In genomic region chr1:63103682-63104081, GRCh38 we compare ENCODE assay signal across 20 cellular contexts.
"Had no signal": no experiment of that assay in that cellular context is flagged by ENCODE, and none has a peak within 500 bp of the region (broad histone marks: within the 10 kb centered on the region; RNA-seq: fewer than 3 reads in every experiment).

No MANE protein-coding gene starts in this region.

- H3K27me3 ChIP-seq: pancreas, transverse colon, upper lobe of right lung, uterus had no signal

- ATAC-seq: left ventricle myocardium superior; lower lobe of right lung; natural killer cell; pancreas; right lobe of liver; stimulated activated naive B cell treated with anti-CD40 and anti-IgM and Interleukin-4, amounts not matched to agents 10 μg/mL and 1 μg/mL and 100 μg/mL, for 72 hours; stimulated activated naive CD8-positive, alpha-beta T cell treated with anti-CD3 and anti-CD28 coated beads, Interleukin-15, amount 100 ng/mL, for 72 hours; upper lobe of right lung had no signal

- H3K4me1 Mint-ChIP-seq: natural killer cell; stimulated activated naive B cell treated with anti-CD40 and anti-IgM and Interleukin-4, amounts not matched to agents 10 μg/mL and 1 μg/mL and 100 μg/mL, for 72 hours; stimulated activated naive CD8-positive, alpha-beta T cell treated with anti-CD3 and anti-CD28 coated beads, Interleukin-15, amount 100 ng/mL, for 72 hours had no signal

- H3K27ac Mint-ChIP-seq: natural killer cell; progenitor cell of endocrine pancreas; stimulated activated naive B cell treated with anti-CD40 and anti-IgM and Interleukin-4, amounts not matched to agents 10 μg/mL and 1 μg/mL and 100 μg/mL, for 72 hours; stimulated activated naive CD8-positive, alpha-beta T cell treated with anti-CD3 and anti-CD28 coated beads, Interleukin-15, amount 100 ng/mL, for 72 hours had no signal

- H3K27ac ChIP-seq: coronary artery, lower lobe of right lung, neutrophil, pancreas, right lobe of liver, suprapubic skin, transverse colon, upper lobe of right lung, uterus had no signal

- H3K9me3 ChIP-seq: lower lobe of right lung, neutrophil, pancreas, right lobe of liver, suprapubic skin, transverse colon, upper lobe of right lung, uterus had no signal

- H3K4me3 ChIP-seq: coronary artery, lower lobe of right lung, pancreas, right lobe of liver, suprapubic skin, transverse colon, upper lobe of right lung, uterus had no signal

- H3K4me1 ChIP-seq: lower lobe of right lung, pancreas, right lobe of liver, suprapubic skin, transverse colon, upper lobe of right lung, uterus had no signal

- H3K9me3 Mint-ChIP-seq: natural killer cell; stimulated activated naive B cell treated with anti-CD40 and anti-IgM and Interleukin-4, amounts not matched to agents 10 μg/mL and 1 μg/mL and 100 μg/mL, for 72 hours; stimulated activated naive CD8-positive, alpha-beta T cell treated with anti-CD3 and anti-CD28 coated beads, Interleukin-15, amount 100 ng/mL, for 72 hours had no signal

- H3K36me3 Mint-ChIP-seq: natural killer cell; stimulated activated naive B cell treated with anti-CD40 and anti-IgM and Interleukin-4, amounts not matched to agents 10 μg/mL and 1 μg/mL and 100 μg/mL, for 72 hours had no signal

- H3K36me3 ChIP-seq: lower lobe of right lung, neutrophil, pancreas, right lobe of liver, suprapubic skin, transverse colon, upper lobe of right lung, uterus had no signal

- H3K4me3 Mint-ChIP-seq: natural killer cell; stimulated activated naive B cell treated with anti-CD40 and anti-IgM and Interleukin-4, amounts not matched to agents 10 μg/mL and 1 μg/mL and 100 μg/mL, for 72 hours; stimulated activated naive CD8-positive, alpha-beta T cell treated with anti-CD3 and anti-CD28 coated beads, Interleukin-15, amount 100 ng/mL, for 72 hours had no signal

- DNase-seq: dermis blood vessel endothelial cell; effector memory CD4-positive, alpha-beta T cell; erythroblast; left ventricle myocardium superior; lower lobe of right lung; natural killer cell; pancreas; right lobe of liver; small intestine; stimulated activated CD4-positive, alpha-beta T cell treated with anti-CD3 and anti-CD28 coated beads, Interleukin-15, amount 100 ng/mL, for 24 hours; stimulated activated CD4-positive, alpha-beta T cell treated with anti-CD3 and anti-CD28 coated beads, Interleukin-2, amount 100 ng/mL, for 48 hours; stimulated activated naive B cell treated with anti-CD40 and anti-IgM and Interleukin-4, amounts not matched to agents 10 μg/mL and 1 μg/mL and 100 μg/mL, for 72 hours; stimulated activated naive CD8-positive, alpha-beta T cell treated with anti-CD3 and anti-CD28 coated beads, Interleukin-15, amount 100 ng/mL, for 72 hours; transverse colon; upper lobe of right lung; uterus had no signal
